ENCODE assay signal across 8 cellular contexts in the genomic region with DNA sequence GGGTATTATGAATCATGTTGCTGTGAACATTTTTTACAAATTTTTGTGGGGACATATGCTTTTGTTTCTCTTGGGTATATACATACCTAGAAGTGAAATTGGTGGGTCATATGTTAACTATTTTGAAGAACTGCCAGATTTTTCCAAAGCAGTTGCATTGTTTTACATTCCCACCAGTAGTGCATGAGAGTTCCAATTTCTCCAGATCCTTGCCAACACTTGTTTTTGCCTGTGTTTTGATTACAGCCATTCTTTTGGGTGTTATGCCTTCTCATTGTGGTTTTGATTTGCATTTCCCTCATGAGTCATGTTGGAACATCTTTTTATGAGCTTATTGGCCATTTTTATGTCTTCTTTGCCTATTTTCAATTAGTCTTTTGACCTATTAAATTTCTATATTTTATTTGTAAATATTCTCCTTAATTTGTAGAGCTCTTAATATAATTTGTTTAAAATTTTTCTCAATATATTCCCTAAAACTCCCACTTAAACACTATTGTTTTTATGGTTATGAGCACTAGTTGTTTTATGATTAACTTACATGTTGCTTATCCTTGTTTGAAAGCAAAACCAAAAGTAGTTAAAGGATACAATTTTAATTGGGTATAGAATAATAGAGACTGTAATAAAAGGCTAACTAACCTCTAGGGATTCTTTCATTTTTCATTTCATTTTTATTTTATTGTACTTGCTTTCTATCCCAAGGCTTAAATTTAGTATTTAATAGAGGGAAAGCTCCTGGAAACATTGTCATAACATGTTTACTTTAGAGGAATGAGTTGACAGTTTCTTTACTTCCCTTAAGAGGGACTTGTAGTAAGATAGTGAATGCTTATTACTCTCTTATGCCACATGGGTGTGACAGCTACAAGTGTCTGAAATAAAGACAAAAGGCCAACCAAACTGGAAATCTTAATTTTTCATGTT. TPM values are rescaled to one million over a fixed set of nuclear protein-coding genes. Genes with fewer than 3 reads are reported as not detected.
DNase-seq lines count a peak whose midpoint lies in the region; ATAC-seq and TF ChIP-seq lines count a peak whose summit lies in the region.

No MANE protein-coding gene starts in this region.

- H3K27ac ChIP-seq in left ventricle myocardium inferior (replicated peaks) = peak overlapping the region; percentile 44
- no peak overlapping the region for H3K27ac ChIP-seq in right cardiac atrium (ENCODE audit: low read length)
- H3K27ac ChIP-seq in upper lobe of right lung = peak overlapping the region; percentile 32

- H3K27ac Mint-ChIP-seq in T-cell = peak overlapping the region; percentile 55 to 71

- H3K9me3 Mint-ChIP-seq in T-cell = no peaks in the 10 kb centered on the region

- CTCF ChIA-PET in T-cell (lab: Charles Lee) = interaction anchor here in 1 of 2 donors (0.6 to 2.2 kb wide), 3 partner anchors 22 to 1036 kb away, joined by 3 to 6 read pairs (median 4); partner anchors contain the start of gene TAF8

- H3K36me3 Mint-ChIP-seq in T-cell = peaks cover 16% of the 10 kb centered on the region

- no peaks in the 10 kb centered on the region for H3K27me3 ChIP-seq in left ventricle myocardium inferior (ENCODE audit: low read depth)
- H3K27me3 ChIP-seq in right cardiac atrium (ENCODE audit: control insufficient read depth, insufficient read depth) = no peaks in the 10 kb centered on the region
- no peaks in the 10 kb centered on the region for H3K27me3 ChIP-seq in upper lobe of right lung

- no peaks in the 10 kb centered on the region for H3K9me3 ChIP-seq in left ventricle myocardium inferior (replicated peaks)
- no peaks in the 10 kb centered on the region for H3K9me3 ChIP-seq in right cardiac atrium (ENCODE audit: control insufficient read depth, low read length)
- H3K9me3 ChIP-seq in upper lobe of right lung = no peaks in the 10 kb centered on the region

- peaks cover 66 to 72% (median 71%) of the 10 kb centered on the region in 3 donors for H3K4me1 Mint-ChIP-seq in T-cell

- no peaks in the 10 kb centered on the region for H3K27me3 Mint-ChIP-seq in T-cell

- H3K4me1 ChIP-seq in left ventricle myocardium inferior (peaks cover 78% of the 10 kb centered on the region), right cardiac atrium (ENCODE audit: control insufficient read depth, insufficient read depth, low read length) (peaks cover 2% of the 10 kb centered on the region), upper lobe of right lung (peaks cover 53% of the 10 kb centered on the region)

- TF ChIP-seq CTCF in left ventricle myocardium inferior (IDR thresholded peaks at IDR 0.05; ENCODE audit: borderline replicate concordance) (no peak), fibroblast of villous mesenchyme (IDR thresholded peaks at IDR 0.05; ENCODE audit: insufficient read depth, low read depth, low read length) (peak; percentile 24), upper lobe of right lung (IDR thresholded peaks at IDR 0.05) (no peak)

- peaks cover 14% of the 10 kb centered on the region for H3K36me3 ChIP-seq in left ventricle myocardium inferior
- H3K36me3 ChIP-seq in upper lobe of right lung = peaks cover 10% of the 10 kb centered on the region

- intact Hi-C loops in left ventricle myocardium inferior (cut with micrococcal nuclease) = no loop called here
- intact Hi-C loops in right cardiac atrium (cut with DNase I) = no loop called here
- intact Hi-C loops in upper lobe of right lung (cut with DNase I) = no loop called here
- intact Hi-C loops in left cardiac atrium (cut with DNase I) = no loop called here

- ATAC-seq in right cardiac atrium = no peak
- ATAC-seq in T-cell (replicated peaks in 1 of 4) = peak in 1 of 4 experiments; percentile 42
- ATAC-seq in upper lobe of right lung = peak; percentile 67
- no peak for ATAC-seq in GM19452 (IDR thresholded peaks at IDR 0.05; ENCODE audit: unreplicated experiment)
- no peak for ATAC-seq in left cardiac atrium
- ATAC-seq in GM19463 (IDR thresholded peaks at IDR 0.05; ENCODE audit: unreplicated experiment) = no peak

- H3K4me3 Mint-ChIP-seq in T-cell = peak overlapping the region; percentile 14 to 24 (median 17)

- no peak for DNase-seq in left ventricle myocardium inferior
- DNase-seq in right cardiac atrium = no peak
- no peak for DNase-seq in T-cell
- peak; percentile 88 for DNase-seq in fibroblast of villous mesenchyme (ENCODE audit: low read depth)
- no peak for DNase-seq in upper lobe of right lung
- DNase-seq in left cardiac atrium = no peak

- POLR2A ChIA-PET in T-cell (lab: Charles Lee) = interaction anchor here (0.5 to 0.6 kb wide), 3 partner anchors 32 to 621 kb away, joined by 3 read pairs; no protein-coding TSS in a partner anchor

- H3K4me3 ChIP-seq in left ventricle myocardium inferior (no peak overlapping the region), right cardiac atrium (ENCODE audit: low read length) (no peak overlapping the region), fibroblast of villous mesenchyme (ENCODE audit: low read depth, low read length) (no peak overlapping the region), upper lobe of right lung (no peak overlapping the region)

RNA-seq across cellular contexts. Expression of gene UBR2, which starts 5.5 kb away (rescaled TPM):
- total RNA-seq in left ventricle myocardium inferior = 32.5 TPM
- total RNA-seq in right cardiac atrium = 10 to 100 TPM; 25.0 to 31.5 (median 29.6) TPM
- 11.5 TPM for polyA plus RNA-seq in right cardiac atrium
- total RNA-seq in T-cell = 10 to 100 TPM; 41.1 to 47.6 (median 44.8) TPM
- total RNA-seq in fibroblast of villous mesenchyme = 18.4 and 30.7 TPM in 2 replicates
- total RNA-seq in upper lobe of right lung = 36.6 TPM
- total RNA-seq in left cardiac atrium = 10 to 100 TPM; 26.8 to 27.4 TPM
